Comparison of ENCODE assay signal across 9 cellular contexts in genomic region chr2:180033993-180034894, GRCh38. TPM values are rescaled to one million over a fixed set of nuclear protein-coding genes. Genes with fewer than 3 reads are reported as not detected.
DNase-seq lines count a peak whose midpoint lies in the region; FAIRE-seq and TF ChIP-seq lines count a peak whose summit lies in the region.
"Had no signal": no experiment of that assay in that cellular context is flagged by ENCODE, and none has a peak within 500 bp of the region (broad histone marks: within the 10 kb centered on the region; RNA-seq: fewer than 3 reads in every experiment).

No MANE protein-coding gene starts in this region.

- POLR2A ChIA-PET in HEK293 (lab: Yijun Ruan, JAX), result no interaction called here

- H3K27me3 ChIP-seq in bronchial epithelial cell (ENCODE audit: control insufficient read depth, insufficient read depth, low read length), result no peaks in the 10 kb centered on the region
- no peaks in the 10 kb centered on the region for H3K27me3 ChIP-seq in Peyer's patch

- H3K4me1 ChIP-seq in HEK293 (ENCODE audit: control insufficient read depth, insufficient read depth, low read length) (no peaks in the 10 kb centered on the region), Peyer's patch (no peaks in the 10 kb centered on the region)

- no peak for FAIRE-seq in bronchial epithelial cell (lab: Jason Lieb, UNC)

- no peak overlapping the region for H3K4me3 Mint-ChIP-seq in progenitor cell of endocrine pancreas (ENCODE audit: low read depth)

- H3K9me3 Mint-ChIP-seq in progenitor cell of endocrine pancreas (ENCODE audit: low read depth), result peaks cover 12% of the 10 kb centered on the region

- H3K4me3 ChIP-seq in HEK293 (ENCODE audit: low read depth, low read length) (no peak overlapping the region), bronchial epithelial cell (ENCODE audit: low read depth, low read length) (no peak overlapping the region), Peyer's patch (no peak overlapping the region)

- DNase-seq in NCI-H2196 treated with DMSO at 0.1 percent for 48 hours (lab: John Stamatoyannopoulos, UW; ENCODE audit: unreplicated experiment) (peak; percentile 74), bronchial epithelial cell (ENCODE audit: low read depth) (peak; percentile 43), progenitor cell of endocrine pancreas (ENCODE audit: low spot score, unreplicated experiment) (no peak), activated gamma-delta T cell treated with Interleukin-2 at 50 U/mL for 16 hours (no peak), KG1 (lab: John Stamatoyannopoulos, UW) (no peak), pons (ENCODE audit: low spot score) (no peak), Peyer's patch (no peak)
- DNase-seq: stimulated activated naive CD8-positive, alpha-beta T cell treated with anti-CD3 and anti-CD28 coated beads, Interleukin-15, Interleukin-2, amounts not matched to agents 100 U/mL and 50 U/mL, for 24 hours had no signal

- H3K27ac ChIP-seq in HEK293 (ENCODE audit: extremely low read depth, low read depth, low read length) (no peak overlapping the region), Peyer's patch (no peak overlapping the region)

- peak overlapping the region; percentile 74 for H3K27ac Mint-ChIP-seq in progenitor cell of endocrine pancreas

- H3K4me1 Mint-ChIP-seq in progenitor cell of endocrine pancreas (ENCODE audit: low read depth), result no peaks in the 10 kb centered on the region

- TF ChIP-seq POLR2A in Peyer's patch (IDR thresholded peaks at IDR 0.05), result no peak

- H3K27me3 Mint-ChIP-seq in progenitor cell of endocrine pancreas, result no peaks in the 10 kb centered on the region

- H3K36me3 ChIP-seq in HEK293 (ENCODE audit: control insufficient read depth in 2 of 2, insufficient read depth in 1 of 2, low read length in 2 of 2), result no peaks in the 10 kb centered on the region
- no peaks in the 10 kb centered on the region for H3K36me3 ChIP-seq in bronchial epithelial cell (ENCODE audit: control insufficient read depth, insufficient read depth, low read length)
- H3K36me3 ChIP-seq in Peyer's patch, result no peaks in the 10 kb centered on the region

- no peaks in the 10 kb centered on the region for H3K9me3 ChIP-seq in HEK293 (ENCODE audit: control insufficient read depth, insufficient read depth, low read depth, low read length)
- H3K9me3 ChIP-seq in Peyer's patch, result no peaks in the 10 kb centered on the region

- TF ChIP-seq CTCF in HEK293 (tag by site-specific recombination; IDR thresholded peaks at IDR 0.05), result no peak
- TF ChIP-seq CTCF in bronchial epithelial cell (IDR thresholded peaks at IDR 0.05; ENCODE audit: insufficient read depth, low read length, severe bottlenecking), result no peak
- no peak for TF ChIP-seq CTCF in progenitor cell of endocrine pancreas (IDR thresholded peaks at IDR 0.05; ENCODE audit: unreplicated experiment)
- no peak for TF ChIP-seq CTCF in Peyer's patch (IDR thresholded peaks at IDR 0.05)

- CTCF ChIA-PET in HEK293 (lab: Yijun Ruan, JAX), result no interaction called here

- H3K36me3 Mint-ChIP-seq in progenitor cell of endocrine pancreas (ENCODE audit: insufficient read depth), result no peaks in the 10 kb centered on the region

TF ChIP-seq in HEK293, 187 proteins besides CTCF, POLR2A, EP300 and RAD21 (continues in another document):
- no peak for TF ChIP-seq ZNF248 (tag by site-specific recombination; IDR thresholded peaks at IDR 0.05)
- peak; percentile 56 for TF ChIP-seq ZNF692 (tag by site-specific recombination; IDR thresholded peaks at IDR 0.05)
- TF ChIP-seq ZNF324 (tag by site-specific recombination; IDR thresholded peaks at IDR 0.05), result peak; percentile 25; the same call in 1 of the 2 replicates
- peak; percentile 35; the same call in 1 of the 2 replicates for TF ChIP-seq ZNF24 (tag by site-specific recombination; IDR thresholded peaks at IDR 0.05)
- peak; percentile 59; the same call in 1 of the 2 replicates for TF ChIP-seq ZNF660 (tag by site-specific recombination; IDR thresholded peaks at IDR 0.05)
- TF ChIP-seq ZNF366 (tag by site-specific recombination; conservative IDR thresholded peaks at IDR 0.05), result peak; percentile 88
- TF ChIP-seq SCRT2 (tag by site-specific recombination; IDR thresholded peaks at IDR 0.05), result peak; percentile 87
- TF ChIP-seq ZFHX2 (tag by site-specific recombination; conservative IDR thresholded peaks at IDR 0.05), result 0 out of 2 replicates have a peak, but pooled peaks have one; percentile 18
- TF ChIP-seq WT1 (tag by site-specific recombination; IDR thresholded peaks at IDR 0.05), result peak; percentile 70
- TF ChIP-seq ZNF600 (tag by site-specific recombination; IDR thresholded peaks at IDR 0.05), result peak; percentile 36; the same call in 1 of the 2 replicates
- TF ChIP-seq ZNF701 (tag by site-specific recombination; IDR thresholded peaks at IDR 0.05), result no peak
- peak; percentile 79 for TF ChIP-seq ZIC2 (tag by site-specific recombination; IDR thresholded peaks at IDR 0.05)
- peak; percentile 15; the same call in 1 of the 2 replicates for TF ChIP-seq GLIS1 (tag by site-specific recombination; IDR thresholded peaks at IDR 0.05)
- TF ChIP-seq MZF1 (tag by site-specific recombination; IDR thresholded peaks at IDR 0.05; ENCODE audit: borderline replicate concordance), result no peak
- TF ChIP-seq ZNF501 (tag by site-specific recombination; IDR thresholded peaks at IDR 0.05), result 0 out of 2 replicates have a peak, but pooled peaks have one; percentile 19
- TF ChIP-seq ZNF580 (tag by site-specific recombination; IDR thresholded peaks at IDR 0.05), result 0 out of 2 replicates have a peak, but pooled peaks have one; percentile 59
- peak; percentile 78; the same call in 1 of the 2 replicates for TF ChIP-seq ZNF394 (tag by site-specific recombination; IDR thresholded peaks at IDR 0.05; ENCODE audit: borderline replicate concordance)
- peak; percentile 50; the same call in 1 of the 2 replicates for TF ChIP-seq HIC1 (tag by site-specific recombination; IDR thresholded peaks at IDR 0.05)
- peak; percentile 52; the same call in 1 of the 2 replicates for TF ChIP-seq INSM2 (tag by site-specific recombination; IDR thresholded peaks at IDR 0.05)
- peak; percentile 29 for TF ChIP-seq SETDB1 (IDR thresholded peaks at IDR 0.05; ENCODE audit: insufficient read length, low read length)
- TF ChIP-seq ZNF747 (tag by site-specific recombination; IDR thresholded peaks at IDR 0.05), result no peak
- TF ChIP-seq ZBTB8A (tag by site-specific recombination; IDR thresholded peaks at IDR 0.05), result peak; percentile 33; the same call in 1 of the 2 replicates

RNA-seq across cellular contexts. Expression of gene CWC22, which starts 27.1 kb away (rescaled TPM):
- total RNA-seq in bronchial epithelial cell (13.4 and 19.6 TPM in 2 replicates), progenitor cell of endocrine pancreas (27.2 and 27.7 TPM in 2 replicates), Peyer's patch (10 to 100 TPM; 11.3 to 42.1 (median 15.2) TPM)

Comparison
In these comparisons a context has a peak if more than half of its experiments do, and no peak if none do; other contexts are left out.
1. DNase-seq: peak in NCI-H2196 treated with DMSO at 0.1 percent for 48 hours (single experiment) and bronchial epithelial cell (single experiment); none in progenitor cell of endocrine pancreas (single experiment), activated gamma-delta T cell treated with Interleukin-2 at 50 U/mL for 16 hours (single experiment), KG1 (single experiment), pons (single experiment) and Peyer's patch (0 of 3).